Comparison of ENCODE assay signal across 8 cellular contexts in genomic region chr14:100900837-100901390, GRCh38. TPM values are rescaled to one million over a fixed set of nuclear protein-coding genes. Genes with fewer than 3 reads are reported as not detected.
A peak's percentile ranks its signal among the peaks of the same experiment; 100 is the strongest.
DNase-seq lines count a peak whose midpoint lies in the region; ATAC-seq and TF ChIP-seq lines count a peak whose summit lies in the region.

No MANE protein-coding gene starts in this region.

- peaks cover 4% of the 10 kb centered on the region for H3K36me3 Mint-ChIP-seq in progenitor cell of endocrine pancreas (ENCODE audit: insufficient read depth)

- peaks cover 15% of the 10 kb centered on the region for H3K27me3 Mint-ChIP-seq in progenitor cell of endocrine pancreas

- no peaks in the 10 kb centered on the region for H3K9me3 Mint-ChIP-seq in progenitor cell of endocrine pancreas (ENCODE audit: low read depth)

- H3K4me3 Mint-ChIP-seq in progenitor cell of endocrine pancreas (ENCODE audit: low read depth), result peak overlapping the region; percentile 77

- ATAC-seq in HG03196 (IDR thresholded peaks at IDR 0.05; ENCODE audit: unreplicated experiment), result no peak

- TF ChIP-seq CTCF in epithelial cell of proximal tubule (conservative IDR thresholded peaks at IDR 0.05; ENCODE audit: low read depth, low read length), result peak; percentile 52
- peak; percentile 43 for TF ChIP-seq CTCF in progenitor cell of endocrine pancreas (IDR thresholded peaks at IDR 0.05; ENCODE audit: unreplicated experiment)

- DNase-seq in stimulated activated CD4-positive, alpha-beta T cell treated with anti-CD3 and anti-CD28 coated beads, Interleukin-1b, Interleukin-23, amount 100 ng/mL, for 48 hours, result peak; percentile 19
- DNase-seq in stimulated activated CD4-positive, alpha-beta T cell treated with anti-CD3 and anti-CD28 coated beads, Interleukin-12 subunit alpha, Interleukin-12 subunit beta, amount 100 ng/mL, for 4 hours, result no peak
- peak; percentile 1 for DNase-seq in NCI-H774 (lab: John Stamatoyannopoulos, UW)
- no peak for DNase-seq in epithelial cell of proximal tubule (ENCODE audit: low read depth)
- DNase-seq in progenitor cell of endocrine pancreas (ENCODE audit: low spot score, unreplicated experiment), result peak; percentile 52
- no peak for DNase-seq in SIG-M5 (lab: John Stamatoyannopoulos, UW)
- DNase-seq in AML-193 (lab: John Stamatoyannopoulos, UW), result no peak

- peak overlapping the region; percentile 96 for H3K27ac Mint-ChIP-seq in progenitor cell of endocrine pancreas

- H3K4me1 Mint-ChIP-seq in progenitor cell of endocrine pancreas (ENCODE audit: low read depth), result peaks cover 68% of the 10 kb centered on the region

- no peak overlapping the region for H3K4me3 ChIP-seq in epithelial cell of proximal tubule (ENCODE audit: low read depth, low read length)

RNA-seq across cellular contexts. Expression of gene RTL1, which starts 2.6 kb away (rescaled TPM):
- 0.06 TPM in 1 of 2 replicates, not detected in the other for total RNA-seq in epithelial cell of proximal tubule
- 159 and 161 TPM in 2 replicates for total RNA-seq in progenitor cell of endocrine pancreas

Comparison
In these comparisons a context has a peak if more than half of its experiments do, and no peak if none do; other contexts are left out.
1. DNase-seq: peak in stimulated activated CD4-positive, alpha-beta T cell treated with anti-CD3 and anti-CD28 coated beads, Interleukin-1b, Interleukin-23, amount 100 ng/mL, for 48 hours (single experiment), NCI-H774 (single experiment) and progenitor cell of endocrine pancreas (single experiment); none in stimulated activated CD4-positive, alpha-beta T cell treated with anti-CD3 and anti-CD28 coated beads, Interleukin-12 subunit alpha, Interleukin-12 subunit beta, amount 100 ng/mL, for 4 hours (single experiment), epithelial cell of proximal tubule (single experiment), SIG-M5 (single experiment) and AML-193 (0 of 2).
2. RNA of gene RTL1, which starts 2.6 kb away (total RNA-seq): 159 to 161 TPM in progenitor cell of endocrine pancreas; 0.06 TPM in epithelial cell of proximal tubule; every median in the first group is over 100 times any median in the second.